26 cellular contexts compared by ENCODE assay signal in the genomic region with DNA sequence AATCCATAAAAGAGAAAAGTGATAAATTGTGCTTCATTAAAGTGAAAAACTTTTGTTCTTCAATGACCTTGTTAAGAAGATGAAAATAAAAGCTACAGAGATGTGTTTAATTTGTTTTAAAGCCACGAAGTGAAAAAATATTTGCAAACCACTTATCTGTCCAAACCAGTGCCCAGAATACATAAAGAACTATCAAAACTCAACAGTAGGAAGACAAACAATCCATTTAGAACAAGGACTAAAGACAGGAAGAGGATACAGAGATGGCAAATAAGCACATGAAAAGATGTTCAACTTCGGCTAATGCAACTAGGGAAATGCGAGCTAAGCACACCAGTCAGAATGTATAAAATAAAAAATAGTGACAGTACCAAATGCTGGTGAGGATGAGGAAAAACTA. TPM values are rescaled to one million over a fixed set of nuclear protein-coding genes. Genes with fewer than 3 reads are reported as not detected.
"Had no signal": no experiment of that assay in that cellular context is flagged by ENCODE, and none has a peak within 500 bp of the region (broad histone marks: within the 10 kb centered on the region; RNA-seq: fewer than 3 reads in every experiment).

No MANE protein-coding gene starts in this region.

- H3K4me1 ChIP-seq: ascending aorta, body of pancreas had no signal

- H3K27ac ChIP-seq: ascending aorta, body of pancreas, coronary artery had no signal

- FAIRE-seq: bronchial epithelial cell had no signal

- ATAC-seq: activated CD4-positive, alpha-beta T cell treated with anti-CD3 and anti-CD28 coated beads for 36 hours; activated CD8-positive, alpha-beta T cell treated with anti-CD3 and anti-CD28 coated beads for 36 hours; activated naive CD4-positive, alpha-beta T cell treated with anti-CD3 and anti-CD28 coated beads, Interleukin-2, amount 50 U/mL, for 72 hours; activated naive CD8-positive, alpha-beta T cell treated with anti-CD3 and anti-CD28 coated beads, Interleukin-2, amount 50 U/mL, for 24 hours; activated T-cell treated with anti-CD3 and anti-CD28 coated beads, Interleukin-2, amount 50 U/mL, for 72 hours; body of pancreas; T-helper 17 cell had no signal

- H3K4me3 ChIP-seq: ascending aorta, body of pancreas, coronary artery had no signal

- DNase-seq: activated B cell treated with CpG ODN at 0.5 μM for 24 hours; activated CD4-positive, alpha-beta T cell treated with anti-CD3 and anti-CD28 coated beads for 36 hours; activated CD8-positive, alpha-beta memory T cell treated with anti-CD3 and anti-CD28 coated beads, Interleukin-2, amount 50 U/mL, for 4 hours; activated CD8-positive, alpha-beta T cell treated with anti-CD3 and anti-CD28 coated beads for 36 hours; activated naive CD8-positive, alpha-beta T cell treated with anti-CD3 and anti-CD28 coated beads, Interleukin-2, amount 50 U/mL, for 24 hours; activated T-cell treated with anti-CD3 and anti-CD28 coated beads, Interleukin-2, amount 50 U/mL, for 72 hours; amniotic stem cell; body of pancreas; central memory CD4-positive, alpha-beta T cell; Kasumi-1; NCI-H1048; NCI-H146; NCI-H187 treated with DMSO at 0.1 percent for 48 hours; NCI-H2081 treated with DMSO at 0.1 percent for 48 hours; NCI-H69; SIG-M5; T-helper 17 cell; T-helper 9 cell had no signal

- H3K9me3 ChIP-seq: ascending aorta, body of pancreas had no signal

- H3K27me3 ChIP-seq: ascending aorta, body of pancreas had no signal

- H3K36me3 ChIP-seq: ascending aorta had no signal

RNA-seq across cellular contexts. Expression of a gene that starts 15.0 kb away (rescaled TPM):
- total RNA-seq: activated B cell treated with CpG ODN at 0.5 μM for 24 hours, ascending aorta, body of pancreas, chondrocyte, NCI-H460, OCI-LY7, RPMI7951 had no signal

RNA-seq across cellular contexts. Expression of a gene that starts 24.4 kb away (rescaled TPM):
- total RNA-seq: activated B cell treated with CpG ODN at 0.5 μM for 24 hours, chondrocyte, OCI-LY7, T-helper 17 cell had no signal

RNA-seq across cellular contexts. Expression of a gene that starts 56.3 kb away (rescaled TPM):
- total RNA-seq: ascending aorta, body of pancreas, OCI-LY7 had no signal
